ENCODE assay signal across 1 cellular context in the genomic region with DNA sequence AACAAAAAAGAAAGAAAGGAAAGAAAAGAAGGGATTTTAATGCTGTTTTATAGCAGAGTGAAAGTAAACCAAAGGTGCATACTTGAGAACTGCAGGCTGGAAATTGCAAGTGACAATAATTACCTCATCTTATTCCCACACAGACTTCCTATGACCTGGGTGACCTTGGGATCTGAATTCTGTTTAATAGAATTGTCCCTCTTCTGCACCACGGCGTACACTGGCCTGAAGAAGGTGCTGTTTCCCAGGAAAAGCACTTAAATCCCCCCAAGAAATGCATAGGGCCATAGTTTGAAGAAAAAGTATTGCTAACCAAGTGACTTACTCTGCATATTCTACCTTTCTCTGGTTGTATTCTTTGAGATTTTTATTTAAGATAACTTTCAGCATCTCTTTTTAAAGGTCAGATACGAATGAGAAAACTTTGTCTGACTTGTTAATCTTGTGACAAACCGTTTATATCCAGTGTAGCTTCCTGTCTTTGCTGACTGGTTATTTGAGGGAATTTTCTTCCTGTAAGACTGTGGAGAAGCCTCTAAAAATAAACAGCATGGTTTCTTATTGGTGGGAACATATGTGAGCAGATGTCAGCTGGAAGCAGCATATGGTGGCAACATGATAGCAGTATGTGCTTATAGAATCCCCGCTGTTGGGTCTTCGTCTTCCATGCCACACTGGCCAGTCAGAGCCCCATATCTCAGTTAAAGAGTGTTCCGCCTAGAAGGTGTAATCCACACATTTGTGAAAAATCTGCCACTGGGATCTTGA.
TF ChIP-seq lines count a peak whose summit lies in the region.

No MANE protein-coding gene starts in this region.

TF ChIP-seq in HepG2, 621 proteins besides CTCF, POLR2A, EP300 and RAD21 (continued from another document and continues in another):
- TF ChIP-seq, protein P1, sequence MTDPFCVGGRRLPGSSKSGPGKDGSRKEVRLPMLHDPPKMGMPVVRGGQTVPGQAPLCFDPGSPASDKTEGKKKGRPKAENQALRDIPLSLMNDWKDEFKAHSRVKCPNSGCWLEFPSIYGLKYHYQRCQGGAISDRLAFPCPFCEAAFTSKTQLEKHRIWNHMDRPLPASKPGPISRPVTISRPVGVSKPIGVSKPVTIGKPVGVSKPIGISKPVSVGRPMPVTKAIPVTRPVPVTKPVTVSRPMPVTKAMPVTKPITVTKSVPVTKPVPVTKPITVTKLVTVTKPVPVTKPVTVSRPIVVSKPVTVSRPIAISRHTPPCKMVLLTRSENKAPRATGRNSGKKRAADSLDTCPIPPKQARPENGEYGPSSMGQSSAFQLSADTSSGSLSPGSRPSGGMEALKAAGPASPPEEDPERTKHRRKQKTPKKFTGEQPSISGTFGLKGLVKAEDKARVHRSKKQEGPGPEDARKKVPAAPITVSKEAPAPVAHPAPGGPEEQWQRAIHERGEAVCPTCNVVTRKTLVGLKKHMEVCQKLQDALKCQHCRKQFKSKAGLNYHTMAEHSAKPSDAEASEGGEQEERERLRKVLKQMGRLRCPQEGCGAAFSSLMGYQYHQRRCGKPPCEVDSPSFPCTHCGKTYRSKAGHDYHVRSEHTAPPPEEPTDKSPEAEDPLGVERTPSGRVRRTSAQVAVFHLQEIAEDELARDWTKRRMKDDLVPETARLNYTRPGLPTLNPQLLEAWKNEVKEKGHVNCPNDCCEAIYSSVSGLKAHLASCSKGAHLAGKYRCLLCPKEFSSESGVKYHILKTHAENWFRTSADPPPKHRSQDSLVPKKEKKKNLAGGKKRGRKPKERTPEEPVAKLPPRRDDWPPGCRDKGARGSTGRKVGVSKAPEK (CRISPR knock-in tag; IDR thresholded peaks at IDR 0.05; ENCODE audit: borderline replicate concordance) = no peak
- no peak for TF ChIP-seq ZNF850 (CRISPR knock-in tag; conservative IDR thresholded peaks at IDR 0.05)
- 0 out of 4 replicates have a peak, but pooled peaks of 1 of the 2 experiments have one; percentile 47 for TF ChIP-seq KLF16 (CRISPR knock-in tag; IDR thresholded peaks at IDR 0.05)
- peak; percentile 91 for TF ChIP-seq ESRRA (CRISPR knock-in tag; IDR thresholded peaks at IDR 0.05; ENCODE audit: low read depth)
- TF ChIP-seq, protein P2, sequence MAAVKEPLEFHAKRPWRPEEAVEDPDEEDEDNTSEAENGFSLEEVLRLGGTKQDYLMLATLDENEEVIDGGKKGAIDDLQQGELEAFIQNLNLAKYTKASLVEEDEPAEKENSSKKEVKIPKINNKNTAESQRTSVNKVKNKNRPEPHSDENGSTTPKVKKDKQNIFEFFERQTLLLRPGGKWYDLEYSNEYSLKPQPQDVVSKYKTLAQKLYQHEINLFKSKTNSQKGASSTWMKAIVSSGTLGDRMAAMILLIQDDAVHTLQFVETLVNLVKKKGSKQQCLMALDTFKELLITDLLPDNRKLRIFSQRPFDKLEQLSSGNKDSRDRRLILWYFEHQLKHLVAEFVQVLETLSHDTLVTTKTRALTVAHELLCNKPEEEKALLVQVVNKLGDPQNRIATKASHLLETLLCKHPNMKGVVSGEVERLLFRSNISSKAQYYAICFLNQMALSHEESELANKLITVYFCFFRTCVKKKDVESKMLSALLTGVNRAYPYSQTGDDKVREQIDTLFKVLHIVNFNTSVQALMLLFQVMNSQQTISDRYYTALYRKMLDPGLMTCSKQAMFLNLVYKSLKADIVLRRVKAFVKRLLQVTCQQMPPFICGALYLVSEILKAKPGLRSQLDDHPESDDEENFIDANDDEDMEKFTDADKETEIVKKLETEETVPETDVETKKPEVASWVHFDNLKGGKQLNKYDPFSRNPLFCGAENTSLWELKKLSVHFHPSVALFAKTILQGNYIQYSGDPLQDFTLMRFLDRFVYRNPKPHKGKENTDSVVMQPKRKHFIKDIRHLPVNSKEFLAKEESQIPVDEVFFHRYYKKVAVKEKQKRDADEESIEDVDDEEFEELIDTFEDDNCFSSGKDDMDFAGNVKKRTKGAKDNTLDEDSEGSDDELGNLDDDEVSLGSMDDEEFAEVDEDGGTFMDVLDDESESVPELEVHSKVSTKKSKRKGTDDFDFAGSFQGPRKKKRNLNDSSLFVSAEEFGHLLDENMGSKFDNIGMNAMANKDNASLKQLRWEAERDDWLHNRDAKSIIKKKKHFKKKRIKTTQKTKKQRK (IDR thresholded peaks at IDR 0.05; ENCODE audit: low read length) = no peak
- TF ChIP-seq, protein P3, sequence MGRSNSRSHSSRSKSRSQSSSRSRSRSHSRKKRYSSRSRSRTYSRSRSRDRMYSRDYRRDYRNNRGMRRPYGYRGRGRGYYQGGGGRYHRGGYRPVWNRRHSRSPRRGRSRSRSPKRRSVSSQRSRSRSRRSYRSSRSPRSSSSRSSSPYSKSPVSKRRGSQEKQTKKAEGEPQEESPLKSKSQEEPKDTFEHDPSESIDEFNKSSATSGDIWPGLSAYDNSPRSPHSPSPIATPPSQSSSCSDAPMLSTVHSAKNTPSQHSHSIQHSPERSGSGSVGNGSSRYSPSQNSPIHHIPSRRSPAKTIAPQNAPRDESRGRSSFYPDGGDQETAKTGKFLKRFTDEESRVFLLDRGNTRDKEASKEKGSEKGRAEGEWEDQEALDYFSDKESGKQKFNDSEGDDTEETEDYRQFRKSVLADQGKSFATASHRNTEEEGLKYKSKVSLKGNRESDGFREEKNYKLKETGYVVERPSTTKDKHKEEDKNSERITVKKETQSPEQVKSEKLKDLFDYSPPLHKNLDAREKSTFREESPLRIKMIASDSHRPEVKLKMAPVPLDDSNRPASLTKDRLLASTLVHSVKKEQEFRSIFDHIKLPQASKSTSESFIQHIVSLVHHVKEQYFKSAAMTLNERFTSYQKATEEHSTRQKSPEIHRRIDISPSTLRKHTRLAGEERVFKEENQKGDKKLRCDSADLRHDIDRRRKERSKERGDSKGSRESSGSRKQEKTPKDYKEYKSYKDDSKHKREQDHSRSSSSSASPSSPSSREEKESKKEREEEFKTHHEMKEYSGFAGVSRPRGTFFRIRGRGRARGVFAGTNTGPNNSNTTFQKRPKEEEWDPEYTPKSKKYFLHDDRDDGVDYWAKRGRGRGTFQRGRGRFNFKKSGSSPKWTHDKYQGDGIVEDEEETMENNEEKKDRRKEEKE (IDR thresholded peaks at IDR 0.05) = no peak
- TF ChIP-seq, protein P4, sequence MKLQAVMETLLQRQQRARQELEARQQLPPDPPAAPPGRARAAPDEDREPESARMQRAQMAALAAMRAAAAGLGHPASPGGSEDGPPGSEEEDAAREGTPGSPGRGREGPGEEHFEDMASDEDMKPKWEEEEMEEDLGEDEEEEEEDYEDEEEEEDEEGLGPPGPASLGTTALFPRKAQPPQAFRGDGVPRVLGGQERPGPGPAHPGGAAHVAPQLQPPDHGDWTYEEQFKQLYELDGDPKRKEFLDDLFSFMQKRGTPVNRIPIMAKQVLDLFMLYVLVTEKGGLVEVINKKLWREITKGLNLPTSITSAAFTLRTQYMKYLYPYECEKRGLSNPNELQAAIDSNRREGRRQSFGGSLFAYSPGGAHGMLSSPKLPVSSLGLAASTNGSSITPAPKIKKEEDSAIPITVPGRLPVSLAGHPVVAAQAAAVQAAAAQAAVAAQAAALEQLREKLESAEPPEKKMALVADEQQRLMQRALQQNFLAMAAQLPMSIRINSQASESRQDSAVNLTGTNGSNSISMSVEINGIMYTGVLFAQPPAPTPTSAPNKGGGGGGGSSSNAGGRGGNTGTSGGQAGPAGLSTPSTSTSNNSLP (IDR thresholded peaks at IDR 0.05; ENCODE audit: low read depth, low read length) = 0 out of 2 replicates have a peak, but pooled peaks have one; percentile 35
- TF ChIP-seq ZMAT3 (CRISPR knock-in tag; conservative IDR thresholded peaks at IDR 0.05) = no peak
- TF ChIP-seq MIER2 (CRISPR knock-in tag; IDR thresholded peaks at IDR 0.05) = no peak
- TF ChIP-seq, protein P5, sequence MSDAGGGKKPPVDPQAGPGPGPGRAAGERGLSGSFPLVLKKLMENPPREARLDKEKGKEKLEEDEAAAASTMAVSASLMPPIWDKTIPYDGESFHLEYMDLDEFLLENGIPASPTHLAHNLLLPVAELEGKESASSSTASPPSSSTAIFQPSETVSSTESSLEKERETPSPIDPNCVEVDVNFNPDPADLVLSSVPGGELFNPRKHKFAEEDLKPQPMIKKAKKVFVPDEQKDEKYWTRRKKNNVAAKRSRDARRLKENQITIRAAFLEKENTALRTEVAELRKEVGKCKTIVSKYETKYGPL (CRISPR knock-in tag; IDR thresholded peaks at IDR 0.05) = no peak
- peak; percentile 89 for TF ChIP-seq STAG1 (CRISPR knock-in tag; IDR thresholded peaks at IDR 0.05)
- 0 out of 2 replicates have a peak, but pooled peaks have one; percentile 10 for TF ChIP-seq PPARG (CRISPR knock-in tag; conservative IDR thresholded peaks at IDR 0.05)
- TF ChIP-seq, protein P6, sequence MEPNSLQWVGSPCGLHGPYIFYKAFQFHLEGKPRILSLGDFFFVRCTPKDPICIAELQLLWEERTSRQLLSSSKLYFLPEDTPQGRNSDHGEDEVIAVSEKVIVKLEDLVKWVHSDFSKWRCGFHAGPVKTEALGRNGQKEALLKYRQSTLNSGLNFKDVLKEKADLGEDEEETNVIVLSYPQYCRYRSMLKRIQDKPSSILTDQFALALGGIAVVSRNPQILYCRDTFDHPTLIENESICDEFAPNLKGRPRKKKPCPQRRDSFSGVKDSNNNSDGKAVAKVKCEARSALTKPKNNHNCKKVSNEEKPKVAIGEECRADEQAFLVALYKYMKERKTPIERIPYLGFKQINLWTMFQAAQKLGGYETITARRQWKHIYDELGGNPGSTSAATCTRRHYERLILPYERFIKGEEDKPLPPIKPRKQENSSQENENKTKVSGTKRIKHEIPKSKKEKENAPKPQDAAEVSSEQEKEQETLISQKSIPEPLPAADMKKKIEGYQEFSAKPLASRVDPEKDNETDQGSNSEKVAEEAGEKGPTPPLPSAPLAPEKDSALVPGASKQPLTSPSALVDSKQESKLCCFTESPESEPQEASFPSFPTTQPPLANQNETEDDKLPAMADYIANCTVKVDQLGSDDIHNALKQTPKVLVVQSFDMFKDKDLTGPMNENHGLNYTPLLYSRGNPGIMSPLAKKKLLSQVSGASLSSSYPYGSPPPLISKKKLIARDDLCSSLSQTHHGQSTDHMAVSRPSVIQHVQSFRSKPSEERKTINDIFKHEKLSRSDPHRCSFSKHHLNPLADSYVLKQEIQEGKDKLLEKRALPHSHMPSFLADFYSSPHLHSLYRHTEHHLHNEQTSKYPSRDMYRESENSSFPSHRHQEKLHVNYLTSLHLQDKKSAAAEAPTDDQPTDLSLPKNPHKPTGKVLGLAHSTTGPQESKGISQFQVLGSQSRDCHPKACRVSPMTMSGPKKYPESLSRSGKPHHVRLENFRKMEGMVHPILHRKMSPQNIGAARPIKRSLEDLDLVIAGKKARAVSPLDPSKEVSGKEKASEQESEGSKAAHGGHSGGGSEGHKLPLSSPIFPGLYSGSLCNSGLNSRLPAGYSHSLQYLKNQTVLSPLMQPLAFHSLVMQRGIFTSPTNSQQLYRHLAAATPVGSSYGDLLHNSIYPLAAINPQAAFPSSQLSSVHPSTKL (CRISPR knock-in tag; IDR thresholded peaks at IDR 0.05) = peak; percentile 36; the same call in 1 of the 2 replicates
- TF ChIP-seq, protein P7, sequence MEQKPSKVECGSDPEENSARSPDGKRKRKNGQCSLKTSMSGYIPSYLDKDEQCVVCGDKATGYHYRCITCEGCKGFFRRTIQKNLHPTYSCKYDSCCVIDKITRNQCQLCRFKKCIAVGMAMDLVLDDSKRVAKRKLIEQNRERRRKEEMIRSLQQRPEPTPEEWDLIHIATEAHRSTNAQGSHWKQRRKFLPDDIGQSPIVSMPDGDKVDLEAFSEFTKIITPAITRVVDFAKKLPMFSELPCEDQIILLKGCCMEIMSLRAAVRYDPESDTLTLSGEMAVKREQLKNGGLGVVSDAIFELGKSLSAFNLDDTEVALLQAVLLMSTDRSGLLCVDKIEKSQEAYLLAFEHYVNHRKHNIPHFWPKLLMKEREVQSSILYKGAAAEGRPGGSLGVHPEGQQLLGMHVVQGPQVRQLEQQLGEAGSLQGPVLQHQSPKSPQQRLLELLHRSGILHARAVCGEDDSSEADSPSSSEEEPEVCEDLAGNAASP (CRISPR knock-in tag; IDR thresholded peaks at IDR 0.05; ENCODE audit: borderline replicate concordance) = 0 out of 2 replicates have a peak, but pooled peaks have one; percentile 20
- TF ChIP-seq SMC3 (IDR thresholded peaks at IDR 0.05; ENCODE audit: low read length) = peak; percentile 74
- TF ChIP-seq ZKSCAN8 (CRISPR knock-in tag; IDR thresholded peaks at IDR 0.05; ENCODE audit: borderline replicate concordance) = peak; percentile 66; the same call in 1 of the 2 replicates
- TF ChIP-seq RXRB (CRISPR knock-in tag; IDR thresholded peaks at IDR 0.05; ENCODE audit: borderline replicate concordance) = peak; percentile 28; the same call in 1 of the 2 replicates
- TF ChIP-seq, protein P8, sequence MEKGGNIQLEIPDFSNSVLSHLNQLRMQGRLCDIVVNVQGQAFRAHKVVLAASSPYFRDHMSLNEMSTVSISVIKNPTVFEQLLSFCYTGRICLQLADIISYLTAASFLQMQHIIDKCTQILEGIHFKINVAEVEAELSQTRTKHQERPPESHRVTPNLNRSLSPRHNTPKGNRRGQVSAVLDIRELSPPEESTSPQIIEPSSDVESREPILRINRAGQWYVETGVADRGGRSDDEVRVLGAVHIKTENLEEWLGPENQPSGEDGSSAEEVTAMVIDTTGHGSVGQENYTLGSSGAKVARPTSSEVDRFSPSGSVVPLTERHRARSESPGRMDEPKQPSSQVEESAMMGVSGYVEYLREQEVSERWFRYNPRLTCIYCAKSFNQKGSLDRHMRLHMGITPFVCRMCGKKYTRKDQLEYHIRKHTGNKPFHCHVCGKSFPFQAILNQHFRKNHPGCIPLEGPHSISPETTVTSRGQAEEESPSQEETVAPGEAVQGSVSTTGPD (CRISPR knock-in tag; IDR thresholded peaks at IDR 0.05) = no peak
